In genomic region chr9:4781408-4781807, GRCh38 we compare ENCODE assay signal across 20 cellular contexts.
"Had no signal": no experiment of that assay in that cellular context is flagged by ENCODE, and none has a peak within 500 bp of the region (broad histone marks: within the 10 kb centered on the region; RNA-seq: fewer than 3 reads in every experiment).

No MANE protein-coding gene starts in this region.

- ATAC-seq: activated CD4-positive, alpha-beta T cell treated with anti-CD3 and anti-CD28 coated beads for 36 hours; natural killer cell; stimulated activated naive CD8-positive, alpha-beta T cell treated with anti-CD3 and anti-CD28 coated beads, Interleukin-15, Interleukin-2, amounts not matched to agents 100 U/mL and 50 U/mL, for 24 hours had no signal

- H3K27me3 ChIP-seq: hepatocyte, upper lobe of left lung had no signal

- H2AFZ ChIP-seq: hepatocyte had no signal

- H3K36me3 ChIP-seq: esophagus squamous epithelium, left ventricle myocardium inferior, upper lobe of left lung had no signal

- H3K4me2 ChIP-seq: hepatocyte had no signal

- H3K4me1 ChIP-seq: esophagus squamous epithelium, left ventricle myocardium inferior, upper lobe of left lung had no signal

- DNase-seq: activated B cell treated with CpG ODN at 0.5 μM for 24 hours; activated CD4-positive, alpha-beta T cell treated with anti-CD3 and anti-CD28 coated beads for 36 hours; activated CD4-positive, alpha-beta T cell treated with anti-CD3 and anti-CD28 coated beads, Interleukin-2, amount 50 U/mL, for 48 hours; activated naive CD4-positive, alpha-beta T cell treated with Interleukin-2 at 50 U/mL for 16 hours; activated naive CD8-positive, alpha-beta T cell treated with anti-CD3 and anti-CD28 coated beads for 36 hours; activated T-cell treated with anti-CD3 and anti-CD28 coated beads, Interleukin-2, amount 50 U/mL, for 48 hours; central memory CD4-positive, alpha-beta T cell; esophagus squamous epithelium; immature natural killer cell; kidney glomerular epithelial cell; left ventricle myocardium inferior; natural killer cell; stimulated activated CD4-positive, alpha-beta T cell treated with anti-CD3 and anti-CD28 coated beads, Interleukin-12 subunit alpha, Interleukin-12 subunit beta, amount 100 ng/mL, for 4 hours; stimulated activated CD4-positive, alpha-beta T cell treated with anti-CD3 and anti-CD28 coated beads, Interleukin-4, amount 100 ng/mL, for 4 hours; stimulated activated naive CD8-positive, alpha-beta T cell treated with anti-CD3 and anti-CD28 coated beads, Interleukin-15, Interleukin-2, amounts not matched to agents 100 U/mL and 50 U/mL, for 24 hours; T-helper 1 cell; upper lobe of left lung had no signal

- H3K79me2 ChIP-seq: hepatocyte had no signal

- FAIRE-seq: astrocyte, colon had no signal

- H3K27ac ChIP-seq: esophagus squamous epithelium, hepatocyte, left ventricle myocardium inferior, upper lobe of left lung had no signal

- H3K9me3 ChIP-seq: esophagus squamous epithelium, left ventricle myocardium inferior, upper lobe of left lung had no signal

- H3K4me3 ChIP-seq: esophagus squamous epithelium, hepatocyte, left ventricle myocardium inferior, upper lobe of left lung had no signal
